Comparison of ENCODE assay signal across 15 cellular contexts in the genomic region with DNA sequence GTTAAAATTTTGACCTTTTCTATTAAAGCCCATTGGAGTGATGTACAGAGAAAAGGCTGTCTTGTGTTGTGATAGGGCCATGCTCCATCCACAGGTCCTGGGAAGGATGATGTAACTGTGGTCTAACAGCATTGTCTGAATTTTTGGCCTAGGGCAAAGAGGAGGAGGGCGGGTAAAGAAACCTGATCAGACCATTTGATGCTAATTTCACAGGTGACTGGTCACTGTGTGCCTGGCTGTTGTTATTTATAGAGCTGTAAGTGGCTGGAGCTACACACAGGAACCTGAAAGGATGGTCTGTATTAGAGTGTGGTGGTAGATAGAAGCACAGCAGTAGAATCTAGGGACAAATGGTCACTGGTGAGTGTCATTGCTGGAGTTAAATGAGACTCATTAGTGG.
DNase-seq lines count a peak whose midpoint lies in the region; ATAC-seq and TF ChIP-seq lines count a peak whose summit lies in the region.
"Had no signal": no experiment of that assay in that cellular context is flagged by ENCODE, and none has a peak within 500 bp of the region (broad histone marks: within the 10 kb centered on the region; RNA-seq: fewer than 3 reads in every experiment).

No MANE protein-coding gene starts in this region.

- H3K36me3 Mint-ChIP-seq in endothelial cell (ENCODE audit: low read depth, unreplicated experiment), result peaks cover 4% of the 10 kb centered on the region
- H3K36me3 Mint-ChIP-seq in chondrocyte (ENCODE audit: low read depth), result no peaks in the 10 kb centered on the region
- H3K36me3 Mint-ChIP-seq: activated CD4-positive, alpha-beta memory T cell treated with anti-CD3 and anti-CD28 coated beads for 36 hours; activated naive CD4-positive, alpha-beta T cell treated with anti-CD3 and anti-CD28 coated beads, Interleukin-2, amount 10 ng/mL, durations not matched to agents 7 days and 5 days; natural killer cell had no signal

- H3K4me1 Mint-ChIP-seq in endothelial cell (ENCODE audit: unreplicated experiment), result peaks cover 10% of the 10 kb centered on the region
- peaks cover 52% of the 10 kb centered on the region for H3K4me1 Mint-ChIP-seq in chondrocyte (ENCODE audit: low read depth)
- H3K4me1 Mint-ChIP-seq: activated naive CD4-positive, alpha-beta T cell treated with anti-CD3 and anti-CD28 coated beads, Interleukin-2, amount 10 ng/mL, durations not matched to agents 7 days and 5 days; B cell; natural killer cell had no signal

- DNase-seq in COLO668 (lab: John Stamatoyannopoulos, UW; ENCODE audit: unreplicated experiment) (peak; percentile 75), NCI-H1092 treated with DMSO at 0.1 percent for 48 hours (lab: John Stamatoyannopoulos, UW) (peak; percentile 86), NCI-H526 (lab: John Stamatoyannopoulos, UW) (peak; percentile 96 to 97), endothelial cell (ENCODE audit: low spot score) (no peak), T-helper 1 cell (no peak), globus pallidus (ENCODE audit: low spot score) (no peak), chondrocyte (ENCODE audit: low spot score) (no peak)
- DNase-seq: activated CD4-positive, alpha-beta memory T cell treated with anti-CD3 and anti-CD28 coated beads for 36 hours; activated naive CD4-positive, alpha-beta T cell treated with anti-CD3 and anti-CD28 coated beads, Interleukin-2, amount 10 ng/mL, durations not matched to agents 7 days and 5 days; hippocampal formation; MM.1S; natural killer cell; stimulated activated naive CD4-positive, alpha-beta T cell had no signal

- H3K27ac Mint-ChIP-seq in endothelial cell (ENCODE audit: unreplicated experiment) (peak overlapping the region; percentile 16), chondrocyte (ENCODE audit: unreplicated experiment) (no peak overlapping the region)
- H3K27ac Mint-ChIP-seq: activated CD4-positive, alpha-beta memory T cell treated with anti-CD3 and anti-CD28 coated beads for 36 hours; activated naive CD4-positive, alpha-beta T cell treated with anti-CD3 and anti-CD28 coated beads, Interleukin-2, amount 10 ng/mL, durations not matched to agents 7 days and 5 days; B cell; natural killer cell had no signal

- H3K27me3 Mint-ChIP-seq in endothelial cell (ENCODE audit: unreplicated experiment) (no peaks in the 10 kb centered on the region), chondrocyte (ENCODE audit: low read depth) (no peaks in the 10 kb centered on the region)
- H3K27me3 Mint-ChIP-seq: activated CD4-positive, alpha-beta memory T cell treated with anti-CD3 and anti-CD28 coated beads for 36 hours; activated naive CD4-positive, alpha-beta T cell treated with anti-CD3 and anti-CD28 coated beads, Interleukin-2, amount 10 ng/mL, durations not matched to agents 7 days and 5 days; B cell had no signal

- no peaks in the 10 kb centered on the region for H3K9me3 Mint-ChIP-seq in endothelial cell (ENCODE audit: unreplicated experiment)
- H3K9me3 Mint-ChIP-seq in chondrocyte (ENCODE audit: low read depth), result no peaks in the 10 kb centered on the region
- H3K9me3 Mint-ChIP-seq: activated CD4-positive, alpha-beta memory T cell treated with anti-CD3 and anti-CD28 coated beads for 36 hours; natural killer cell had no signal

- no peak for ATAC-seq in GM21619 (IDR thresholded peaks at IDR 0.05; ENCODE audit: unreplicated experiment)
- ATAC-seq: natural killer cell had no signal

- H3K4me3 Mint-ChIP-seq in endothelial cell (ENCODE audit: unreplicated experiment), result no peak overlapping the region
- H3K4me3 Mint-ChIP-seq in chondrocyte (ENCODE audit: unreplicated experiment), result no peak overlapping the region
- H3K4me3 Mint-ChIP-seq: activated CD4-positive, alpha-beta memory T cell treated with anti-CD3 and anti-CD28 coated beads for 36 hours; activated naive CD4-positive, alpha-beta T cell treated with anti-CD3 and anti-CD28 coated beads, Interleukin-2, amount 10 ng/mL, durations not matched to agents 7 days and 5 days; B cell; natural killer cell had no signal

- TF ChIP-seq CTCF in endothelial cell (IDR thresholded peaks at IDR 0.05; ENCODE audit: unreplicated experiment) (no peak), chondrocyte (IDR thresholded peaks at IDR 0.05) (no peak)

Comparison
In these comparisons a context has a peak if more than half of its experiments do, and no peak if none do; other contexts are left out.
1. DNase-seq: peak in COLO668 (single experiment), NCI-H1092 treated with DMSO at 0.1 percent for 48 hours (single experiment) and NCI-H526 (2 of 2); none in endothelial cell (single experiment), T-helper 1 cell (0 of 5), globus pallidus (single experiment) and chondrocyte (single experiment).